In the genomic region with DNA sequence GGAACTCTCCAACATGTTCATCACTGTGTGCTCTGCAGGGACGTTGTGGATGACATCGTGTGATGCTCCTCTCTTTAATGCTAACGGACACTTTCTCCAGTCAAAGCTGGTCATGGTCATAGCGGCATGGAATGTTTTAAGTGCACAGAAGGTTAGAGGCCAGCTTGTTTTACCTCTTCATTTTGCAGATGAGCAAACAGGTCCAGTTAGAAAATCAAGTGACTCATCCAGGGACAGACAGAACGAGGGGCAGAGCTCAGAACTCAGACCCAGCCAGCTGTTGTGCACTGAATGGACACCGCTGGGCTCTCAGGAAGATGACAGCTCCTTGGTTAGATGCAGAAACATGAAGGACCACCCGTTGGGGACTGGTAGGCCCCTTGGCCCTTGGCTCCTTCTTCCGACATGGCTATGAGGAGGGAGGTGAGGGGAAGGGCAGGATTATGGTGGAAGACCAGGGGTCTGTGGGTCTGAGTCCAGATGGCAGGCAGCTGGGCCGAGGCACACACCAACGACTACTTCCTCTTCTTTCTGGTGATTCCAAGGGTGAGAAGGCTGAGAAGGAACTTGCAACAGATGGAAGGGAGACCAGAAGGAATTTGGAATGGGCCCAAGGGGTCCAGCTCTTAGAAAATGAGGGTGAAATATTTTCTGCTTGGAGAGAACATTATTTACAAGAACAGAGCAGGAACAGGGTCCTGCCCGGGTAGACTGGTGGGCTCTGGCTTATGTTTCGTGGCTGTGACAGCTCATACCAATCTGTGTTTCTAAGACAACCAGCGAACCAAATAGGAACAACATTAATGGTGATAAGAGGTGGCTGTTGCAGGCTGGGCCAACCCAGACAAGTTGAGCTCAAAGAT, we compare ENCODE assay signal across 20 cellular contexts. TPM values are rescaled to one million over a fixed set of nuclear protein-coding genes. Genes with fewer than 3 reads are reported as not detected.
DNase-seq lines count a peak whose midpoint lies in the region; ATAC-seq and TF ChIP-seq lines count a peak whose summit lies in the region.
"Had no signal": no experiment of that assay in that cellular context is flagged by ENCODE, and none has a peak within 500 bp of the region (broad histone marks: within the 10 kb centered on the region; RNA-seq: fewer than 3 reads in every experiment).

No MANE protein-coding gene starts in this region.

- H3K36me3 ChIP-seq in endodermal cell (ENCODE audit: control insufficient read depth, insufficient read depth, low read length) (no peaks in the 10 kb centered on the region), lower lobe of right lung (no peaks in the 10 kb centered on the region), uterus (no peaks in the 10 kb centered on the region)

- H3K27me3 ChIP-seq in endodermal cell (ENCODE audit: control insufficient read depth, insufficient read depth, low read length, poor library complexity, severe bottlenecking) (peaks cover 13% of the 10 kb centered on the region), lower lobe of right lung (ENCODE audit: low read depth) (no peaks in the 10 kb centered on the region), uterus (no peaks in the 10 kb centered on the region)

- no peak overlapping the region for H3K9ac ChIP-seq in endodermal cell (ENCODE audit: extremely low read depth, low read length, poor library complexity, severe bottlenecking)

- intact Hi-C loops in lower lobe of right lung (cut with DNase I) (no loop called here), uterus (cut with DNase I; ENCODE audit: low total_unique reads) (no loop called here)

- TF ChIP-seq CTCF in endodermal cell (conservative IDR thresholded peaks at IDR 0.05) (no peak), lower lobe of right lung (IDR thresholded peaks at IDR 0.05) (no peak), uterus (IDR thresholded peaks at IDR 0.05) (no peak)

- peaks cover 2% of the 10 kb centered on the region for H3K36me3 Mint-ChIP-seq in endodermal cell (ENCODE audit: low read depth)
- H3K36me3 Mint-ChIP-seq: CD4-positive, CD25-positive, alpha-beta regulatory T cell had no signal

- no peak for TF ChIP-seq POLR2A in uterus (IDR thresholded peaks at IDR 0.05)

- no peak overlapping the region for H3K27ac Mint-ChIP-seq in endodermal cell
- H3K27ac Mint-ChIP-seq: activated T-cell treated with anti-CD3 and anti-CD28 coated beads, Interleukin-2, amount 50 U/mL, for 72 hours; CD4-positive, CD25-positive, alpha-beta regulatory T cell; dendritic cell treated with granulocyte-macrophage colony-stimulating factor and Interleukin-4, amounts not matched to agents 40 ng/mL and 50 ng/mL, for 4 days had no signal

- H3K4me1 ChIP-seq in endodermal cell (ENCODE audit: control insufficient read depth, insufficient read depth, low read length), result no peaks in the 10 kb centered on the region
- peaks cover 19% of the 10 kb centered on the region for H3K4me1 ChIP-seq in lower lobe of right lung
- H3K4me1 ChIP-seq in uterus, result peaks cover 0 to 6% of the 10 kb centered on the region in 2 donors

- WGBS in endodermal cell (ENCODE audit: insufficient coverage in 1 of 2, insufficient read length in 1 of 2), 2 experiments, result 85 to 88% methylated on average over 11 to 13 of the region's 13 CpGs

- peak; percentile 79 to 84 for ATAC-seq in lower lobe of right lung
- ATAC-seq in HG03175 (IDR thresholded peaks at IDR 0.05; ENCODE audit: unreplicated experiment), result no peak
- ATAC-seq: activated T-cell treated with anti-CD3 and anti-CD28 coated beads, Interleukin-2, amount 50 U/mL, for 72 hours had no signal

- no peak overlapping the region for H3K4me3 Mint-ChIP-seq in endodermal cell
- H3K4me3 Mint-ChIP-seq: activated T-cell treated with anti-CD3 and anti-CD28 coated beads, Interleukin-2, amount 50 U/mL, for 72 hours; CD4-positive, CD25-positive, alpha-beta regulatory T cell; dendritic cell treated with granulocyte-macrophage colony-stimulating factor and Interleukin-4, amounts not matched to agents 40 ng/mL and 50 ng/mL, for 4 days had no signal

- peaks cover 9% of the 10 kb centered on the region for H3K9me3 Mint-ChIP-seq in endodermal cell
- H3K9me3 Mint-ChIP-seq: activated T-cell treated with anti-CD3 and anti-CD28 coated beads, Interleukin-2, amount 50 U/mL, for 72 hours; dendritic cell treated with granulocyte-macrophage colony-stimulating factor and Interleukin-4, amounts not matched to agents 40 ng/mL and 50 ng/mL, for 4 days had no signal

- DNase-seq in NCI-H82 (lab: John Stamatoyannopoulos, UW) (peak; percentile 24), NCI-H82 treated with DMSO at 0.1 percent for 48 hours (lab: John Stamatoyannopoulos, UW; ENCODE audit: unreplicated experiment) (no peak), endodermal cell (peak; percentile 35), lower lobe of right lung (no peak), uterus (peak; percentile 45 to 52), NCI-H1694 treated with DMSO at 0.1 percent for 48 hours (lab: John Stamatoyannopoulos, UW) (no peak), NCI-H1105 (lab: John Stamatoyannopoulos, UW) (no peak)
- DNase-seq: activated CD4-positive, alpha-beta T cell treated with anti-CD3 and anti-CD28 coated beads, Interleukin-2, amount 50 U/mL, for 1 hour; activated T-cell treated with anti-CD3 and anti-CD28 coated beads, Interleukin-2, amount 50 U/mL, for 72 hours; CD4-positive, CD25-positive, alpha-beta regulatory T cell; GOT3; NCI-H1694; NCI-H510A treated with DMSO at 0.1 percent for 48 hours; stimulated activated CD4-positive, alpha-beta T cell treated with anti-CD3 and anti-CD28 coated beads, Interleukin-2, amount 100 ng/mL, for 48 hours had no signal

- H3K4me3 ChIP-seq in endodermal cell (ENCODE audit: low read length) (no peak overlapping the region), lower lobe of right lung (no peak overlapping the region), uterus (no peak overlapping the region)

- H3K27ac ChIP-seq in endodermal cell (ENCODE audit: low read depth, low read length) (no peak overlapping the region), lower lobe of right lung (peak overlapping the region; percentile 76), uterus (peak overlapping the region; percentile 24 to 35)
- H3K27ac ChIP-seq: 22Rv1 had no signal

- peaks cover 55% of the 10 kb centered on the region for H3K27me3 Mint-ChIP-seq in endodermal cell (ENCODE audit: insufficient read depth)

- peaks cover 19% of the 10 kb centered on the region for H3K4me1 Mint-ChIP-seq in endodermal cell
- H3K4me1 Mint-ChIP-seq: CD4-positive, CD25-positive, alpha-beta regulatory T cell had no signal

- peaks cover 13% of the 10 kb centered on the region for H3K9me3 ChIP-seq in endodermal cell (ENCODE audit: control insufficient read depth, low read length)
- no peaks in the 10 kb centered on the region for H3K9me3 ChIP-seq in lower lobe of right lung
- H3K9me3 ChIP-seq in uterus, result no peaks in the 10 kb centered on the region

RNA-seq across cellular contexts. Expression of gene CCDC42, which starts 36.8 kb away (rescaled TPM):
- total RNA-seq in endodermal cell (not detected), lower lobe of right lung (not detected), uterus (not detected)
- polyA plus RNA-seq in endodermal cell (2013, experiment 1 of 2), result not detected
- 0.21 TPM for polyA plus RNA-seq in endodermal cell (2013, experiment 2 of 2)
- total RNA-seq: CD4-positive, CD25-positive, alpha-beta regulatory T cell; myocyte; renal cortical epithelial cell had no signal
- polyA plus RNA-seq: adipose tissue had no signal

RNA-seq across cellular contexts. Expression of gene SPDYE4, which starts 50.5 kb away (rescaled TPM):
- total RNA-seq in endodermal cell, result not detected
- polyA plus RNA-seq in endodermal cell (2013, experiment 1 of 2), result not detected
- not detected for polyA plus RNA-seq in endodermal cell (2013, experiment 2 of 2)
- total RNA-seq in lower lobe of right lung, result not detected
- total RNA-seq in uterus, result not detected
- total RNA-seq: activated T-cell treated with anti-CD3 and anti-CD28 coated beads, Interleukin-2, amount 50 U/mL, for 72 hours; CD4-positive, CD25-positive, alpha-beta regulatory T cell; myocyte; renal cortical epithelial cell had no signal
- polyA plus RNA-seq: adipose tissue; CD4-positive, CD25-positive, alpha-beta regulatory T cell had no signal

Comparison
In these comparisons a context has a peak if more than half of its experiments do, and no peak if none do; other contexts are left out.
1. DNase-seq: peak in NCI-H82 (single experiment), endodermal cell (single experiment) and uterus (2 of 2); none in NCI-H82 treated with DMSO at 0.1 percent for 48 hours (single experiment), lower lobe of right lung (single experiment), NCI-H1694 treated with DMSO at 0.1 percent for 48 hours (single experiment) and NCI-H1105 (single experiment).